19 cellular contexts compared by ENCODE assay signal in the genomic region with DNA sequence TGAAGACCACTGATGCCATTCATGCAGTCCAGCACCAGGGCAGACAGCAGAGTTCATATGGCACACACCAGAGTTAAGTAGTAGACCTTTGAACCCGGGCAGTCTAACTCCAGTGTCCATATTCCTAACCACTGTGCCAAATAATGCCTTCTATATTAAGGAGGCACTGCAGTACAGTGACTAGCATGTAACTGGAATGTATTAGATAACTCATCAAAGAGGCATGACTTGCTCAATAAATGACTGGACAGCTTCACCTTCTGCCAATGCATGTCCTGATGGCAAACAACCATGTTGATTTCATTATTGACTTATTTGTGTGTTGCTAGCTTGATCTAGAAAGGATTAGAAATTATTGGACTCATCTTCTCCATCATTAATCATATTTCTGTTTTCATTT. TPM values are rescaled to one million over a fixed set of nuclear protein-coding genes. Genes with fewer than 3 reads are reported as not detected.
A peak's percentile ranks its signal among the peaks of the same experiment; 100 is the strongest.
DNase-seq lines count a peak whose midpoint lies in the region; ATAC-seq and TF ChIP-seq lines count a peak whose summit lies in the region.
"Had no signal": no experiment of that assay in that cellular context is flagged by ENCODE, and none has a peak within 500 bp of the region (broad histone marks: within the 10 kb centered on the region; RNA-seq: fewer than 3 reads in every experiment).

No MANE protein-coding gene starts in this region.

- H4K20me1 ChIP-seq in GM23248 (ENCODE audit: insufficient read depth) = no peaks in the 10 kb centered on the region
- H4K20me1 ChIP-seq: BLaER1 had no signal

- H3F3A ChIP-seq in GM23248 (ENCODE audit: insufficient read depth) = no peaks in the 10 kb centered on the region

- intact Hi-C loops in mucosa of descending colon (cut with DNase I, micrococcal nuclease) = no loop called here
- intact Hi-C loops in sigmoid colon (cut with DNase I) = no loop called here

- no peak overlapping the region for H3K9ac ChIP-seq in GM23248
- H3K9ac ChIP-seq: BLaER1 had no signal

- no peak overlapping the region for H3K4me2 ChIP-seq in GM23248 (ENCODE audit: unreplicated experiment)
- H3K4me2 ChIP-seq: BLaER1, GM23338 had no signal

- WGBS in GM23248 (ENCODE audit: low coverage in 1 of 2, low lambda C conversion rate in 2 of 2, missing lambda C conversion rate in 2 of 2), 2 experiments = 92 to 93% methylated on average over 1 of the region's 1 CpG
- 52 to 85% methylated on average over 1 of the region's 1 CpG for WGBS in sigmoid colon, 2 donors

- no peak for TF ChIP-seq EP300 in sigmoid colon (IDR thresholded peaks at IDR 0.05)

- H3K4me1 ChIP-seq in GM23248 (ENCODE audit: insufficient read depth) = no peaks in the 10 kb centered on the region
- H3K4me1 ChIP-seq in mucosa of descending colon (ENCODE audit: low read depth) = peaks cover 4% of the 10 kb centered on the region
- H3K4me1 ChIP-seq in sigmoid colon = no peaks in the 10 kb centered on the region
- H3K4me1 ChIP-seq: BLaER1 had no signal

- H3K36me3 ChIP-seq in GM23248 (ENCODE audit: low read depth) (no peaks in the 10 kb centered on the region), mucosa of descending colon (ENCODE audit: low read depth) (no peaks in the 10 kb centered on the region), sigmoid colon (no peaks in the 10 kb centered on the region)
- H3K36me3 ChIP-seq: BLaER1 had no signal

- no peaks in the 10 kb centered on the region for H3K9me2 ChIP-seq in GM23248 (ENCODE audit: insufficient read depth)

- ATAC-seq in mucosa of descending colon (peak; percentile 47), GM18502 (IDR thresholded peaks at IDR 0.05; ENCODE audit: poor library complexity, unreplicated experiment) (no peak)
- ATAC-seq: GM23338 had no signal

- H3K4me3 ChIP-seq in GM23248 (no peak overlapping the region), epithelial cell of esophagus (ENCODE audit: low read length) (no peak overlapping the region), mucosa of descending colon (no peak overlapping the region), sigmoid colon (no peak overlapping the region)
- H3K4me3 ChIP-seq: BLaER1, GM23338 had no signal

- in situ Hi-C loops in GM23248 (cut with MboI) = no loop called here

- H2AFZ ChIP-seq in GM23248 = no peak overlapping the region
- H2AFZ ChIP-seq: GM23338 had no signal

- H3K27me3 ChIP-seq in GM23248 (replicated peaks; ENCODE audit: insufficient read depth) (peaks cover 6% of the 10 kb centered on the region; the same call in 1 of the 2 replicates), sigmoid colon (no peaks in the 10 kb centered on the region)
- H3K27me3 ChIP-seq: BLaER1 had no signal

- H3K27ac ChIP-seq in GM23248 (no peak overlapping the region), sigmoid colon (no peak overlapping the region)
- H3K27ac ChIP-seq: BLaER1 had no signal

- TF ChIP-seq POLR2A in sigmoid colon (IDR thresholded peaks at IDR 0.05) = no peak

- no peak for TF ChIP-seq CTCF in epithelial cell of esophagus (IDR thresholded peaks at IDR 0.05; ENCODE audit: insufficient read depth, low read depth, low read length, missing control alignments)
- TF ChIP-seq CTCF in mucosa of descending colon (IDR thresholded peaks at IDR 0.05) = no peak
- no peak for TF ChIP-seq CTCF in sigmoid colon (IDR thresholded peaks at IDR 0.05)

- H3K79me2 ChIP-seq in GM23248 (ENCODE audit: insufficient read depth) = no peaks in the 10 kb centered on the region

- H3K9me3 ChIP-seq in GM23248 (ENCODE audit: low read depth) = no peaks in the 10 kb centered on the region
- no peaks in the 10 kb centered on the region for H3K9me3 ChIP-seq in mucosa of descending colon
- H3K9me3 ChIP-seq in sigmoid colon = no peaks in the 10 kb centered on the region
- H3K9me3 ChIP-seq: BLaER1 had no signal

- DNase-seq in GM23248 = peak; percentile 40
- DNase-seq in epithelial cell of esophagus (ENCODE audit: low read depth) = peak; percentile 41
- DNase-seq in mucosa of descending colon = no peak
- DNase-seq in sigmoid colon = no peak
- no peak for DNase-seq in T-helper 9 cell
- no peak for DNase-seq in T-helper 1 cell
- DNase-seq: CD4-positive, CD25-positive, alpha-beta regulatory T cell; DND-41; H9; KBM-7; MV-4-11; NCI-H1105; NCI-H2029 treated with DMSO at 0.1 percent for 48 hours; RPMI8226; SHP77 treated with DMSO at 0.1 percent for 48 hours had no signal

RNA-seq across cellular contexts. Expression of gene DACT1, which starts 40.2 kb away (rescaled TPM):
- 21.2 and 26.9 TPM in 2 replicates for total RNA-seq in GM23248 (2014; rRNA removed; shearing (Covaris generic))
- polyA plus RNA-seq in GM23248 (2016; fragmentation: Nextera tagmentation; extraction: Ambion mirVana) (6.5 and 6.8 TPM in 2 replicates), sigmoid colon (1 to 10 TPM; 1.8 to 2.8 (median 2.1) TPM)
- total RNA-seq in mucosa of descending colon (1 to 10 TPM; 2.3 to 7.2 (median 3.0) TPM), sigmoid colon (10 to 100 TPM in 2 of 4 donors, 1 to 10 TPM in 2; 5.9 to 21.2 (median 12.1) TPM)
- total RNA-seq: MCF 10A had no signal

Comparison
In these comparisons a context has a peak if more than half of its experiments do, and no peak if none do; other contexts are left out.
1. DNase-seq: peak in GM23248 (single experiment) and epithelial cell of esophagus (single experiment); none in mucosa of descending colon (0 of 3), sigmoid colon (single experiment), T-helper 9 cell (single experiment) and T-helper 1 cell (0 of 5).